In the genomic region with DNA sequence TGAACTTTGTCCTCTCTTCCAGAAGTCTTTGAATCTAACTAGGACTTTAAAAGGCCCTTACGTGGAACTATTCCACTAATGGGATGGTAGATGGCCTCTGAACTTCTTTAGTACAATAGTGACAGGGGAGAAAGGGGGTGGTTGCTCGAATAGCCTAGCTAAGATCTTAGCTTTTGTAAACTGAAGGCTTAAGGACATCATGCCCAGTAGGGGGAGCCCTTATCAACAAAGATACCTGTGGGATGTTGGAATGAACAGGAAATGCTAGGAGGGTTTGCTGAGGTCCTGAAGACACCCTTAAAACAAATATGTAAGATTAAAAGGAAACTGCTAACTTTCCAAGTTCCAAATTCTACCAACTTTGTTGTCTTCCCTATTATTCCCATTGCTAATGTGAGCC, we compare ENCODE assay signal across 9 cellular contexts. TPM values are rescaled to one million over a fixed set of nuclear protein-coding genes. Genes with fewer than 3 reads are reported as not detected.
DNase-seq lines count a peak whose midpoint lies in the region; ATAC-seq, FAIRE-seq and TF ChIP-seq lines count a peak whose summit lies in the region.
"Had no signal": no experiment of that assay in that cellular context is flagged by ENCODE, and none has a peak within 500 bp of the region (broad histone marks: within the 10 kb centered on the region; RNA-seq: fewer than 3 reads in every experiment).

No MANE protein-coding gene starts in this region.

- no peaks in the 10 kb centered on the region for H3K9me3 ChIP-seq in CD8-positive, alpha-beta memory T cell (ENCODE audit: low read length)
- H3K9me3 ChIP-seq in HepG2 (ENCODE audit: low read length) (no peaks in the 10 kb centered on the region), stomach (no peaks in the 10 kb centered on the region)

- H4K20me1 ChIP-seq in HepG2 (ENCODE audit: insufficient read depth, low read length) = no peaks in the 10 kb centered on the region

- no peaks in the 10 kb centered on the region for H3K36me3 ChIP-seq in CD8-positive, alpha-beta memory T cell (ENCODE audit: insufficient read depth, low read length)
- no peaks in the 10 kb centered on the region for H3K36me3 ChIP-seq in HepG2 (replicated peaks in 1 of 2; ENCODE audit: control insufficient read depth in 1 of 2, insufficient read depth in 2 of 2, low read length in 2 of 2)
- no peaks in the 10 kb centered on the region for H3K36me3 ChIP-seq in stomach

- POLR2A ChIA-PET in CD8-positive, alpha-beta memory T cell (lab: Charles Lee) = no interaction called here
- POLR2A ChIA-PET in HepG2 (lab: Yijun Ruan, JAX) = interaction anchor here (1.0 kb wide), 1 partner anchor 170 kb away, joined by 3 read pairs; no protein-coding TSS in a partner anchor

- TF ChIP-seq POLR2A in NB4 (IDR thresholded peaks at IDR 0.05; ENCODE audit: extremely low read depth, insufficient read length) (no peak), HepG2 (IDR thresholded peaks at IDR 0.05; ENCODE audit: insufficient read depth in 1 of 2, low read depth in 2 of 2, low read length in 2 of 2) (no peak), stomach (IDR thresholded peaks at IDR 0.05) (no peak)

- peaks cover 12 to 22% of the 10 kb centered on the region in 2 donors for H3K27me3 Mint-ChIP-seq in CD8-positive, alpha-beta memory T cell

- no peak overlapping the region for H3K27ac Mint-ChIP-seq in CD8-positive, alpha-beta memory T cell

- no peaks in the 10 kb centered on the region for H3K4me1 ChIP-seq in CD8-positive, alpha-beta memory T cell (ENCODE audit: insufficient read depth, low read length)
- peaks cover 7% of the 10 kb centered on the region; the same call in 1 of the 2 replicates for H3K4me1 ChIP-seq in HepG2 (ENCODE audit: insufficient read depth, low read length)
- peaks cover 6 to 37% (median 20%) of the 10 kb centered on the region in 4 donors for H3K4me1 ChIP-seq in stomach

- no peak overlapping the region for H2AFZ ChIP-seq in HepG2 (ENCODE audit: low read length)

- no peaks in the 10 kb centered on the region for H3K79me2 ChIP-seq in HepG2 (ENCODE audit: insufficient read depth, low read length)

- TF ChIP-seq RAD21 in HepG2 (CRISPR knock-in tag; IDR thresholded peaks at IDR 0.05) = no peak; the same call in 1 of the 2 replicates

- peak; percentile 75 for ATAC-seq in HepG2
- ATAC-seq in HG02970 (IDR thresholded peaks at IDR 0.05; ENCODE audit: low FRiP score, unreplicated experiment) = no peak

- no peaks in the 10 kb centered on the region for H3K4me1 Mint-ChIP-seq in CD8-positive, alpha-beta memory T cell

- FAIRE-seq in HepG2 (lab: Jason Lieb, UNC) = peak; percentile 58

- no peak overlapping the region for H3K9ac ChIP-seq in HepG2 (ENCODE audit: insufficient read depth, low read depth, low read length)

- WGBS in HepG2 (ENCODE audit: low lambda C conversion rate) = 0% methylated on average over 2 of the region's 2 CpGs
- 0 to 6% (median 1%) methylated on average over 2 of the region's 2 CpGs for WGBS in stomach, 5 donors

- H3K9me3 Mint-ChIP-seq in CD8-positive, alpha-beta memory T cell = no peaks in the 10 kb centered on the region

- CTCF ChIA-PET in CD8-positive, alpha-beta memory T cell (lab: Charles Lee) = interaction anchor here (0.6 kb wide), 1 partner anchor 173 kb away, joined by 3 read pairs; no protein-coding TSS in a partner anchor
- CTCF ChIA-PET in HepG2 (lab: Yijun Ruan, JAX; ENCODE audit: low intra/inter-chr PET ratio, low total read pairs) = interaction anchor here (1.0 to 3.6 kb wide), 2 partner anchors 173 to 213 kb away, joined by 5 to 28 read pairs; no protein-coding TSS in a partner anchor

- H3K36me3 Mint-ChIP-seq in CD8-positive, alpha-beta memory T cell = no peaks in the 10 kb centered on the region

- DNase-seq in CD8-positive, alpha-beta memory T cell = peak in 3 of 5 donors; percentile 3 to 24 (median 7)
- DNase-seq in GM19240 (ENCODE audit: insufficient read length, low spot score) (peak; percentile 26), NB4 (ENCODE audit: low read depth) (peak; percentile 86), SK-MEL-5 (ENCODE audit: low read depth, low spot score) (peak; percentile 79), dedifferentiated amniotic fluid mesenchymal stem cell (ENCODE audit: extremely low spot score) (peak; percentile 83), HepG2 (ENCODE audit: low spot score) (peak; percentile 64), stomach (peak; percentile 67)

- in situ Hi-C loops in SK-MEL-5 (cut with HindIII; ENCODE audit: low pct_unique_long_range_greater_than_20kb, low sequenced_read_pairs) = no loop called here
- in situ Hi-C loops in HepG2 (cut with HindIII; ENCODE audit: extremely low pct_ligation_motif_present, low pct_unique_long_range_greater_than_20kb) = loop anchor here (5.0 kb wide), 1 partner anchor 175 kb away; no protein-coding TSS in a partner anchor

- BruUV-seq in HepG2 (replicated peaks; lab: Mats Ljungman, UMichigan) = no TSS peak

- H3K27ac ChIP-seq in CD8-positive, alpha-beta memory T cell (ENCODE audit: low read depth, low read length) = no peak overlapping the region
- H3K27ac ChIP-seq in HepG2 (ENCODE audit: extremely low read length, insufficient read depth, low read length) = no peak overlapping the region
- no peak overlapping the region for H3K27ac ChIP-seq in stomach

- H3K4me3 Mint-ChIP-seq in CD8-positive, alpha-beta memory T cell = no peak overlapping the region

- TF ChIP-seq CTCF in NB4 (IDR thresholded peaks at IDR 0.05; ENCODE audit: low read depth, low read length) (peak; percentile 67), HepG2 (CRISPR knock-in tag; IDR thresholded peaks at IDR 0.05) (peak; percentile 75), stomach (IDR thresholded peaks at IDR 0.05) (peak in 5 of 7 experiments; percentile 48 to 69 (median 59))

- H3K4me2 ChIP-seq in HepG2 (ENCODE audit: low read depth, low read length) = no peak overlapping the region

- intact Hi-C loops in HepG2 (cut with micrococcal nuclease; ENCODE audit: unreplicated experiment) = loop anchor here (1.0 kb wide), 2 partner anchors 174 to 213 kb away; no protein-coding TSS in a partner anchor
- intact Hi-C loops in stomach (cut with DNase I; ENCODE audit: low total_unique reads) = loop anchor here (5.0 kb wide), 1 partner anchor 175 kb away; no protein-coding TSS in a partner anchor

- H3K4me3 ChIP-seq in CD8-positive, alpha-beta memory T cell (ENCODE audit: low read length) = no peak overlapping the region
- H3K4me3 ChIP-seq in NB4 (ENCODE audit: low read depth, low read length) (no peak overlapping the region), HepG2 (replicated peaks in 1 of 3; ENCODE audit: insufficient read depth in 1 of 3, low read depth in 2 of 3, low read length in 3 of 3) (no peak overlapping the region), stomach (no peak overlapping the region)

- TF ChIP-seq EP300 in HepG2 (IDR thresholded peaks at IDR 0.05; ENCODE audit: low read depth in 2 of 2, low read length in 2 of 2) (no peak), HepG2 (CRISPR knock-in tag; IDR thresholded peaks at IDR 0.05; ENCODE audit: borderline replicate concordance) (no peak), stomach (IDR thresholded peaks at IDR 0.05) (no peak)

- H3K27me3 ChIP-seq in CD8-positive, alpha-beta memory T cell (ENCODE audit: insufficient read depth, low read length, poor library complexity, severe bottlenecking) = no peaks in the 10 kb centered on the region
- H3K27me3 ChIP-seq in HepG2 (ENCODE audit: control insufficient read depth in 1 of 2, insufficient read depth in 2 of 2, low read length in 2 of 2) (no peaks in the 10 kb centered on the region), stomach (no peaks in the 10 kb centered on the region)

RNA-seq across cellular contexts. Expression of a gene that starts 33.2 kb away (rescaled TPM):
- total RNA-seq in CD8-positive, alpha-beta memory T cell = not detected
- polyA plus RNA-seq in CD8-positive, alpha-beta memory T cell = not detected
- not detected in 2 replicates for total RNA-seq in SK-MEL-5 (2014; rRNA removed; shearing (Covaris generic))
- polyA plus RNA-seq in SK-MEL-5 (2015; cell fraction: cytosol; rRNA removed) = not detected in 2 replicates
- not detected in 2 replicates for polyA plus RNA-seq in SK-MEL-5 (2015; cell fraction: nucleus; rRNA removed)
- not detected in 2 replicates for total RNA-seq in HepG2 (2016; rRNA removed; fragmentation: Illumina TruSeq; extraction: Trizol)
- total RNA-seq in HepG2 (2016; cell fraction: cytosol; rRNA removed; fragmentation: Illumina TruSeq; extraction: Trizol; ENCODE audit: low read depth) = not detected in 2 replicates
- total RNA-seq in HepG2 (2016; cell fraction: insoluble cytoplasmic fraction; rRNA removed; fragmentation: Illumina TruSeq; extraction: Trizol) = not detected in 2 replicates
- not detected in 2 replicates for total RNA-seq in HepG2 (2016; cell fraction: membrane; rRNA removed; fragmentation: Illumina TruSeq; extraction: Trizol)
- not detected in 2 replicates for total RNA-seq in HepG2 (2016; cell fraction: nucleus; rRNA removed; fragmentation: Illumina TruSeq; extraction: Trizol)
- polyA plus RNA-seq in HepG2 (2011; rRNA removed) = not detected in 2 replicates
- not detected in 2 replicates for polyA plus RNA-seq in HepG2 (2011; cell fraction: cytosol; rRNA removed)
- polyA plus RNA-seq in HepG2 (2011; cell fraction: nucleus; rRNA removed) = not detected in 2 replicates
- not detected in 2 replicates for polyA plus RNA-seq in HepG2 (2012)
- not detected in 2 replicates for polyA plus RNA-seq in HepG2 (2016; cell fraction: cytosol; fragmentation: Illumina TruSeq; extraction: Trizol; ENCODE audit: low read depth)
- not detected in 2 replicates for polyA plus RNA-seq in HepG2 (2016; cell fraction: insoluble cytoplasmic fraction; fragmentation: Illumina TruSeq; extraction: Trizol; ENCODE audit: low read depth)
- not detected in 2 replicates for polyA plus RNA-seq in HepG2 (2016; cell fraction: membrane; fragmentation: Illumina TruSeq; extraction: Trizol; ENCODE audit: low read depth)
- not detected in 2 replicates for polyA plus RNA-seq in HepG2 (2016; cell fraction: nucleus; fragmentation: Illumina TruSeq; extraction: Trizol; ENCODE audit: insufficient read depth, low read depth)
- not detected in 2 replicates for polyA minus RNA-seq in HepG2 (2011; rRNA and poly(A)+ RNA removed; ENCODE audit: low replicate concordance)
- polyA minus RNA-seq in HepG2 (2011; cell fraction: cytosol; rRNA and poly(A)+ RNA removed) = not detected in 2 replicates
- polyA minus RNA-seq in HepG2 (2011; cell fraction: nucleus; rRNA and poly(A)+ RNA removed) = not detected in 2 replicates
- total RNA-seq in stomach = not detected
- 1 to 10 TPM in 1 of 3 donors, under 1 TPM in 1, not detected in 1; 0.31 to 1.5 TPM for polyA plus RNA-seq in stomach
- total RNA-seq: skeletal muscle tissue had no signal

RNA-seq across cellular contexts. Expression of a gene that starts 39.2 kb away (rescaled TPM):
- not detected for total RNA-seq in CD8-positive, alpha-beta memory T cell
- not detected for polyA plus RNA-seq in CD8-positive, alpha-beta memory T cell
- 0.35 and 0.42 TPM in 2 replicates for total RNA-seq in SK-MEL-5 (2014; rRNA removed; shearing (Covaris generic))
- 0.11 and 0.30 TPM in 2 replicates for polyA plus RNA-seq in SK-MEL-5 (2015; cell fraction: cytosol; rRNA removed)
- polyA plus RNA-seq in SK-MEL-5 (2015; cell fraction: nucleus; rRNA removed) = not detected in 2 replicates
- total RNA-seq in HepG2 (2016; rRNA removed; fragmentation: Illumina TruSeq; extraction: Trizol) = not detected in 2 replicates
- total RNA-seq in HepG2 (2016; cell fraction: cytosol; rRNA removed; fragmentation: Illumina TruSeq; extraction: Trizol; ENCODE audit: low read depth) = not detected in 2 replicates
- not detected in 2 replicates for total RNA-seq in HepG2 (2016; cell fraction: insoluble cytoplasmic fraction; rRNA removed; fragmentation: Illumina TruSeq; extraction: Trizol)
- total RNA-seq in HepG2 (2016; cell fraction: membrane; rRNA removed; fragmentation: Illumina TruSeq; extraction: Trizol) = not detected in 2 replicates
- total RNA-seq in HepG2 (2016; cell fraction: nucleus; rRNA removed; fragmentation: Illumina TruSeq; extraction: Trizol) = not detected in 2 replicates
- polyA plus RNA-seq in HepG2 (2011; rRNA removed) = 0.05 TPM in 1 of 2 replicates, not detected in the other
- 0.03 TPM in 1 of 2 replicates, not detected in the other for polyA plus RNA-seq in HepG2 (2011; cell fraction: cytosol; rRNA removed)
- polyA plus RNA-seq in HepG2 (2011; cell fraction: nucleus; rRNA removed) = not detected in 2 replicates
- polyA plus RNA-seq in HepG2 (2012) = 0.05 TPM in 1 of 2 replicates, not detected in the other
- not detected in 2 replicates for polyA plus RNA-seq in HepG2 (2016; cell fraction: cytosol; fragmentation: Illumina TruSeq; extraction: Trizol; ENCODE audit: low read depth)
- polyA plus RNA-seq in HepG2 (2016; cell fraction: insoluble cytoplasmic fraction; fragmentation: Illumina TruSeq; extraction: Trizol; ENCODE audit: low read depth) = not detected in 2 replicates
- not detected in 2 replicates for polyA plus RNA-seq in HepG2 (2016; cell fraction: membrane; fragmentation: Illumina TruSeq; extraction: Trizol; ENCODE audit: low read depth)
- not detected in 2 replicates for polyA plus RNA-seq in HepG2 (2016; cell fraction: nucleus; fragmentation: Illumina TruSeq; extraction: Trizol; ENCODE audit: insufficient read depth, low read depth)
- polyA minus RNA-seq in HepG2 (2011; rRNA and poly(A)+ RNA removed; ENCODE audit: low replicate concordance) = not detected in 2 replicates
- not detected in 2 replicates for polyA minus RNA-seq in HepG2 (2011; cell fraction: cytosol; rRNA and poly(A)+ RNA removed)
- not detected in 2 replicates for polyA minus RNA-seq in HepG2 (2011; cell fraction: nucleus; rRNA and poly(A)+ RNA removed)
- total RNA-seq in stomach = 10 to 100 TPM in 3 of 5 donors, 1 to 10 TPM in 2; 7.0 to 41.4 (median 21.9) TPM
- 1 to 10 TPM in 2 of 3 donors, under 1 TPM in 1; 0.81 to 7.3 (median 2.0) TPM for polyA plus RNA-seq in stomach

Comparison
In these comparisons a context has a peak if more than half of its experiments do, and no peak if none do; other contexts are left out.
1. DNase-seq: peak in every context shown above with its lines; median percentile 86 in NB4; 83 in dedifferentiated amniotic fluid mesenchymal stem cell; 79 in SK-MEL-5; 67 in stomach; 64 in HepG2; 26 in GM19240; 7 in CD8-positive, alpha-beta memory T cell.